ENCODE assay signal across 1 cellular context in the genomic region with DNA sequence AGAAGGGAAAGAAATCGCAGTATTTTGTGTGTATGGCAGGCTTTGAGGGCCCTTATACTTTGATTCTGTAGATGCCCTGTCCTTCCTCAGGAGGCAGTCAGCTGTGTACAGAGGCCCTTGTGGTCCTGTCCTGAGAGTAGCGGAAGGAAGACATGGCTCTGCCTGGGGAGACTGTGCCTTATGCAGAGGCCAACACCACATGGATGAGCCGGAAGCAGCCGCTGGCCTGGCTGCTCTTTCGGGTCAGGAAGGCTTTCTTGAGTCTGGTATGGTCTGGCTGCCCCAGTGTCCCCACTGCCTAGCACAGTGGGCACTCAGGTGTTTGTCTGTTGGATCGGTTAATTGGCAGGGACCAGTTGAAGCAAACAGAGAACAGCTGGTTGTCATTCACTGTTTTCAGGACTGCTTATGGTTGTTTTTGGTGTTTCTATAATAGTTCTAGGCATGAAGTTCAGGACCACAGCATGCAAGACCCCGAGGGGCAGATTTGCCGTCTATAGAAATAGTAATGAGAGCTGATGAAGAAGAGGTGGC.
TF ChIP-seq lines count a peak whose summit lies in the region.

No MANE protein-coding gene starts in this region.

TF ChIP-seq in WTC11, 78 proteins besides CTCF, POLR2A, EP300 and RAD21 (continued from another document):
- TF ChIP-seq, protein P1, sequence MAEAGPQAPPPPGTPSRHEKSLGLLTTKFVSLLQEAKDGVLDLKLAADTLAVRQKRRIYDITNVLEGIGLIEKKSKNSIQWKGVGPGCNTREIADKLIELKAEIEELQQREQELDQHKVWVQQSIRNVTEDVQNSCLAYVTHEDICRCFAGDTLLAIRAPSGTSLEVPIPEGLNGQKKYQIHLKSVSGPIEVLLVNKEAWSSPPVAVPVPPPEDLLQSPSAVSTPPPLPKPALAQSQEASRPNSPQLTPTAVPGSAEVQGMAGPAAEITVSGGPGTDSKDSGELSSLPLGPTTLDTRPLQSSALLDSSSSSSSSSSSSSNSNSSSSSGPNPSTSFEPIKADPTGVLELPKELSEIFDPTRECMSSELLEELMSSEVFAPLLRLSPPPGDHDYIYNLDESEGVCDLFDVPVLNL (CRISPR knock-in tag; IDR thresholded peaks at IDR 0.05; ENCODE audit: borderline replicate concordance, low read depth): no peak
- TF ChIP-seq TEAD4 (CRISPR knock-in tag; IDR thresholded peaks at IDR 0.05) (no peak), EMX1 (CRISPR knock-in tag; IDR thresholded peaks at IDR 0.05) (no peak), NFYB (CRISPR knock-in tag; conservative IDR thresholded peaks at IDR 0.05; ENCODE audit: low read depth) (no peak), PRRX2 (CRISPR knock-in tag; IDR thresholded peaks at IDR 0.05) (no peak)
- TF ChIP-seq, protein P2, sequence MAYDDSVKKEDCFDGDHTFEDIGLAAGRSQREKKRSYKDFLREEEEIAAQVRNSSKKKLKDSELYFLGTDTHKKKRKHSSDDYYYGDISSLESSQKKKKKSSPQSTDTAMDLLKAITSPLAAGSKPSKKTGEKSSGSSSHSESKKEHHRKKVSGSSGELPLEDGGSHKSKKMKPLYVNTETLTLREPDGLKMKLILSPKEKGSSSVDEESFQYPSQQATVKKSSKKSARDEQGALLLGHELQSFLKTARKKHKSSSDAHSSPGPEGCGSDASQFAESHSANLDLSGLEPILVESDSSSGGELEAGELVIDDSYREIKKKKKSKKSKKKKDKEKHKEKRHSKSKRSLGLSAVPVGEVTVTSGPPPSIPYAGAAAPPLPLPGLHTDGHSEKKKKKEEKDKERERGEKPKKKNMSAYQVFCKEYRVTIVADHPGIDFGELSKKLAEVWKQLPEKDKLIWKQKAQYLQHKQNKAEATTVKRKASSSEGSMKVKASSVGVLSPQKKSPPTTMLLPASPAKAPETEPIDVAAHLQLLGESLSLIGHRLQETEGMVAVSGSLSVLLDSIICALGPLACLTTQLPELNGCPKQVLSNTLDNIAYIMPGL (CRISPR knock-in tag; IDR thresholded peaks at IDR 0.05): no peak
- TF ChIP-seq, protein P3, sequence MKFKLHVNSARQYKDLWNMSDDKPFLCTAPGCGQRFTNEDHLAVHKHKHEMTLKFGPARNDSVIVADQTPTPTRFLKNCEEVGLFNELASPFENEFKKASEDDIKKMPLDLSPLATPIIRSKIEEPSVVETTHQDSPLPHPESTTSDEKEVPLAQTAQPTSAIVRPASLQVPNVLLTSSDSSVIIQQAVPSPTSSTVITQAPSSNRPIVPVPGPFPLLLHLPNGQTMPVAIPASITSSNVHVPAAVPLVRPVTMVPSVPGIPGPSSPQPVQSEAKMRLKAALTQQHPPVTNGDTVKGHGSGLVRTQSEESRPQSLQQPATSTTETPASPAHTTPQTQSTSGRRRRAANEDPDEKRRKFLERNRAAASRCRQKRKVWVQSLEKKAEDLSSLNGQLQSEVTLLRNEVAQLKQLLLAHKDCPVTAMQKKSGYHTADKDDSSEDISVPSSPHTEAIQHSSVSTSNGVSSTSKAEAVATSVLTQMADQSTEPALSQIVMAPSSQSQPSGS (CRISPR knock-in tag; IDR thresholded peaks at IDR 0.05; ENCODE audit: borderline replicate concordance, low read depth): no peak
